29 cellular contexts compared by ENCODE assay signal in genomic region chr15:67592245-67592644, GRCh38.
"Had no signal": no experiment of that assay in that cellular context is flagged by ENCODE, and none has a peak within 500 bp of the region (broad histone marks: within the 10 kb centered on the region; RNA-seq: fewer than 3 reads in every experiment).

No MANE protein-coding gene starts in this region.

- H3K27ac ChIP-seq: neural progenitor cell, ovary, parathyroid adenoma, psoas muscle, right lobe of liver, sigmoid colon, stomach, thoracic aorta, thyroid gland, tibial nerve, upper lobe of left lung, vagina had no signal

- H3K27ac Mint-ChIP-seq: natural killer cell; nephron; neural progenitor cell; stimulated activated effector memory CD8-positive, alpha-beta T cell treated with anti-CD3 and anti-CD28 coated beads, Interleukin-12 subunit alpha, Interleukin-12 subunit beta, amount 100 ng/mL, for 72 hours; stimulated activated naive B cell treated with anti-CD40 and anti-IgM and Interleukin-4, amounts not matched to agents 10 μg/mL and 1 μg/mL and 100 μg/mL, for 72 hours; stimulated activated naive CD8-positive, alpha-beta T cell treated with anti-CD3 and anti-CD28 coated beads, Interleukin-15, Interleukin-2, amounts not matched to agents 100 ng/mL and 50 ng/mL, for 24 hours had no signal

- H3K4me1 ChIP-seq: neural progenitor cell, parathyroid adenoma, psoas muscle, right lobe of liver, sigmoid colon, stomach, thyroid gland, tibial nerve, upper lobe of left lung, vagina had no signal

- H3K4me2 ChIP-seq: neural progenitor cell had no signal

- H3K9me3 ChIP-seq: ovary, psoas muscle, right lobe of liver, sigmoid colon, stomach, thoracic aorta, thyroid gland, tibial nerve, upper lobe of left lung, vagina had no signal

- H3K4me1 Mint-ChIP-seq: stimulated activated effector memory CD8-positive, alpha-beta T cell treated with anti-CD3 and anti-CD28 coated beads, Interleukin-12 subunit alpha, Interleukin-12 subunit beta, amount 100 ng/mL, for 72 hours had no signal

- H3K4me3 ChIP-seq: neural progenitor cell, ovary, psoas muscle, right lobe of liver, sigmoid colon, stomach, thoracic aorta, thyroid gland, tibial nerve, upper lobe of left lung, vagina had no signal

- DNase-seq: natural killer cell; occipital lobe; ovary; posterior cingulate gyrus; psoas muscle; right cardiac atrium; right lobe of liver; sigmoid colon; small intestine; stimulated activated CD4-positive, alpha-beta T cell treated with anti-CD3 and anti-CD28 coated beads, Interleukin-15, amount 100 ng/mL, for 24 hours; stimulated activated CD4-positive, alpha-beta T cell treated with anti-CD3 and anti-CD28 coated beads, Interleukin-2, amount 100 ng/mL, for 24 hours; stimulated activated CD4-positive, alpha-beta T cell treated with anti-CD3 and anti-CD28 coated beads, Interleukin-2, amount 100 ng/mL, for 48 hours; stimulated activated CD4-positive, alpha-beta T cell treated with anti-CD3 and anti-CD28 coated beads, Interleukin-4, amount 100 ng/mL, for 24 hours; stimulated activated naive B cell treated with anti-CD40 and anti-IgM and Interleukin-4, amounts not matched to agents 10 μg/mL and 1 μg/mL and 100 μg/mL, for 72 hours; stimulated activated naive CD4-positive, alpha-beta T cell treated with Interleukin-2 at 50 U/mL for 16 hours; stomach; thyroid gland; trophoblast cell had no signal

- FAIRE-seq: small intestine, urothelium cell line had no signal

- H3K9me3 Mint-ChIP-seq: natural killer cell; nephron; stimulated activated effector memory CD8-positive, alpha-beta T cell treated with anti-CD3 and anti-CD28 coated beads, Interleukin-12 subunit alpha, Interleukin-12 subunit beta, amount 100 ng/mL, for 72 hours; stimulated activated naive B cell treated with anti-CD40 and anti-IgM and Interleukin-4, amounts not matched to agents 10 μg/mL and 1 μg/mL and 100 μg/mL, for 72 hours; stimulated activated naive CD8-positive, alpha-beta T cell treated with anti-CD3 and anti-CD28 coated beads, Interleukin-15, Interleukin-2, amounts not matched to agents 100 ng/mL and 50 ng/mL, for 24 hours had no signal

- ATAC-seq: natural killer cell; psoas muscle; right cardiac atrium; right lobe of liver; stimulated activated effector memory CD8-positive, alpha-beta T cell treated with anti-CD3 and anti-CD28 coated beads, Interleukin-12 subunit alpha, Interleukin-12 subunit beta, amount 100 ng/mL, for 72 hours; stimulated activated naive B cell treated with anti-CD40 and anti-IgM and Interleukin-4, amounts not matched to agents 10 μg/mL and 1 μg/mL and 100 μg/mL, for 72 hours had no signal

- H3K27me3 Mint-ChIP-seq: progenitor cell of endocrine pancreas; stimulated activated naive B cell treated with anti-CD40 and anti-IgM and Interleukin-4, amounts not matched to agents 10 μg/mL and 1 μg/mL and 100 μg/mL, for 72 hours; stimulated activated naive CD8-positive, alpha-beta T cell treated with anti-CD3 and anti-CD28 coated beads, Interleukin-15, Interleukin-2, amounts not matched to agents 100 ng/mL and 50 ng/mL, for 24 hours had no signal

- H3K4me3 Mint-ChIP-seq: natural killer cell; nephron; neural progenitor cell; stimulated activated effector memory CD8-positive, alpha-beta T cell treated with anti-CD3 and anti-CD28 coated beads, Interleukin-12 subunit alpha, Interleukin-12 subunit beta, amount 100 ng/mL, for 72 hours; stimulated activated naive B cell treated with anti-CD40 and anti-IgM and Interleukin-4, amounts not matched to agents 10 μg/mL and 1 μg/mL and 100 μg/mL, for 72 hours; stimulated activated naive CD8-positive, alpha-beta T cell treated with anti-CD3 and anti-CD28 coated beads, Interleukin-15, Interleukin-2, amounts not matched to agents 100 ng/mL and 50 ng/mL, for 24 hours had no signal
